ENCODE assay signal across 33 cellular contexts in the genomic region with DNA sequence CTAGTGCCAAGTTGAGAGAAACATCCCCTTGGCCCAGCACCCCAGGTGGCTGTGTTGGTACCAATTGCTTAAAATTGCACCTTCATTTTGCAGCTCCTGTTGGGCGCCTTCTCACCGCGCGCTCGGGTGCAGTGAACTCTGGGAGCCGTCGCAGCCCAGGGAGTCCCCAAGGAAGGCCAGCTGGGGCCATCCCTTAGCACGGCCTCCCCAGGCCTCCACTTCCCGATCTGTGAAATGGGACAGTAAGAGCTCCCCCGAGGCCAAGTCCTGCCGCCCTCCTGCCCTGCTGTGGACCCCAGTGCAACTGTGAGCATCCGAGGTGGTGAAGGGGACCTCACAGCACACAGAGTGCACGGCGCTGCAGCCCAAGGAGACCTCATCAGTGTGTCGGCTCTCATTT.
"Had no signal": no experiment of that assay in that cellular context is flagged by ENCODE, and none has a peak within 500 bp of the region (broad histone marks: within the 10 kb centered on the region; RNA-seq: fewer than 3 reads in every experiment).

No MANE protein-coding gene starts in this region.

- ATAC-seq: activated CD8-positive, alpha-beta T cell treated with anti-CD3 and anti-CD28 coated beads for 36 hours; activated naive CD4-positive, alpha-beta T cell treated with anti-CD3 and anti-CD28 coated beads, Interleukin-2, amount 50 U/mL, for 72 hours; activated T-cell treated with anti-CD3 and anti-CD28 coated beads, Interleukin-2, amount 50 U/mL, for 4 hours; activated T-cell treated with anti-CD3 and anti-CD28 coated beads, Interleukin-2, amount 50 U/mL, for 72 hours; activated T-helper 17 cell treated with anti-CD3 and anti-CD28 coated beads, Interleukin-2, amount 50 U/mL, for 72 hours; body of pancreas had no signal

- H3K4me1 ChIP-seq: adrenal gland, body of pancreas, breast epithelium had no signal

- H3K4me3 ChIP-seq: adrenal gland, body of pancreas, breast epithelium had no signal

- H3K27me3 ChIP-seq: adrenal gland, body of pancreas, brain microvascular endothelial cell had no signal

- H3K9me3 ChIP-seq: adrenal gland, body of pancreas had no signal

- FAIRE-seq: astrocyte, TTC549 had no signal

- H3K36me3 ChIP-seq: adrenal gland, brain microvascular endothelial cell, breast epithelium had no signal

- DNase-seq: activated B cell treated with CpG ODN at 0.5 μM for 24 hours; activated CD4-positive, alpha-beta memory T cell treated with anti-CD3 and anti-CD28 coated beads for 36 hours; activated CD4-positive, alpha-beta T cell treated with anti-CD3 and anti-CD28 coated beads for 4 hours; activated CD4-positive, alpha-beta T cell treated with anti-CD3 and anti-CD28 coated beads, Interleukin-2, amount 10 ng/mL, durations not matched to agents 24 days and 14 days; activated CD4-positive, alpha-beta T cell treated with anti-CD3 and anti-CD28 coated beads, Interleukin-2, amount 50 U/mL, for 1 hour; activated CD4-positive, alpha-beta T cell treated with anti-CD3 and anti-CD28 coated beads, Interleukin-2, amount 50 U/mL, for 4 hours; activated CD4-positive, CD25-positive, alpha-beta regulatory T cell treated with anti-CD3 and anti-CD28 coated beads, Interleukin-2, amount 50 U/mL, for 72 hours; activated CD8-positive, alpha-beta memory T cell treated with anti-CD3 and anti-CD28 coated beads, Interleukin-2, amount 50 U/mL, for 4 hours; activated CD8-positive, alpha-beta T cell treated with anti-CD3 and anti-CD28 coated beads for 36 hours; activated effector memory CD4-positive, alpha-beta T cell treated with anti-CD3 and anti-CD28 coated beads, Interleukin-2, amount 50 U/mL, for 16 hours; activated gamma-delta T cell treated with Interleukin-2 at 50 U/mL for 16 hours; activated naive CD4-positive, alpha-beta T cell; activated naive CD4-positive, alpha-beta T cell treated with anti-CD3 and anti-CD28 coated beads for 36 hours; activated naive CD4-positive, alpha-beta T cell treated with anti-CD3 and anti-CD28 coated beads, Interleukin-2, amount 50 U/mL, for 16 hours; activated naive CD8-positive, alpha-beta T cell treated with anti-CD3 and anti-CD28 coated beads for 36 hours; activated T-cell treated with anti-CD3 and anti-CD28 coated beads for 4 hours; activated T-cell treated with anti-CD3 and anti-CD28 coated beads, Interleukin-2, amount 50 U/mL, for 1 hour; activated T-cell treated with anti-CD3 and anti-CD28 coated beads, Interleukin-2, amount 50 U/mL, for 4 hours; activated T-cell treated with anti-CD3 and anti-CD28 coated beads, Interleukin-2, amount 50 U/mL, for 72 hours; adrenal gland; amniotic stem cell; body of pancreas; brain microvascular endothelial cell; caudate nucleus; T-helper 1 cell; T-helper 2 cell; T-helper 9 cell had no signal

- H3K27ac ChIP-seq: adrenal gland, body of pancreas, brain microvascular endothelial cell, breast epithelium, VCaP had no signal
